ENCODE assay signal across 14 cellular contexts in genomic region chrX:12948495-12948894, GRCh38. TPM values are rescaled to one million over a fixed set of nuclear protein-coding genes. Genes with fewer than 3 reads are reported as not detected.
DNase-seq lines count a peak whose midpoint lies in the region; ATAC-seq and TF ChIP-seq lines count a peak whose summit lies in the region.
"Had no signal": no experiment of that assay in that cellular context is flagged by ENCODE, and none has a peak within 500 bp of the region (broad histone marks: within the 10 kb centered on the region; RNA-seq: fewer than 3 reads in every experiment).

No MANE protein-coding gene starts in this region.

- no peak for TF ChIP-seq CTCF in Calu3 (IDR thresholded peaks at IDR 0.05; ENCODE audit: unreplicated experiment)
- no peak for TF ChIP-seq CTCF in GM23338 (conservative IDR thresholded peaks at IDR 0.05; ENCODE audit: low read depth in 2 of 2)

- H4K20me1 ChIP-seq in BLaER1 = peaks cover 22% of the 10 kb centered on the region
- no peaks in the 10 kb centered on the region for H4K20me1 ChIP-seq in GM23338 (replicated peaks; ENCODE audit: insufficient read depth)

- H3K4me2 ChIP-seq in BLaER1 (peak overlapping the region; percentile 79; the same call in 1 of the 2 replicates), GM23338 (no peak overlapping the region)

- H3K4me1 Mint-ChIP-seq in Calu3 (ENCODE audit: low read depth, unreplicated experiment) = peaks cover 45% of the 10 kb centered on the region
- peaks cover 60% of the 10 kb centered on the region for H3K4me1 Mint-ChIP-seq in activated CD8-positive, alpha-beta T cell treated with anti-CD3 and anti-CD28 coated beads, Interleukin-2, amount 10 ng/mL, durations not matched to agents 7 days and 5 days (ENCODE audit: low read depth)
- peaks cover 10 to 71% (median 55%) of the 10 kb centered on the region in 4 donors for H3K4me1 Mint-ChIP-seq in naive thymus-derived CD8-positive, alpha-beta T cell
- peaks cover 13% of the 10 kb centered on the region for H3K4me1 Mint-ChIP-seq in GM23338

- H3K36me3 Mint-ChIP-seq in Calu3 (ENCODE audit: insufficient read depth, unreplicated experiment) (peaks cover 32% of the 10 kb centered on the region), GM23338 (ENCODE audit: low read depth) (no peaks in the 10 kb centered on the region; the same call in 2 of the 3 replicates)
- H3K36me3 Mint-ChIP-seq in activated CD8-positive, alpha-beta T cell treated with anti-CD3 and anti-CD28 coated beads, Interleukin-2, amount 10 ng/mL, durations not matched to agents 7 days and 5 days (ENCODE audit: low read depth) = no peaks in the 10 kb centered on the region
- no peaks in the 10 kb centered on the region for H3K36me3 Mint-ChIP-seq in naive thymus-derived CD8-positive, alpha-beta T cell

- no peak for ATAC-seq in activated CD8-positive, alpha-beta T cell treated with anti-CD3 and anti-CD28 coated beads, Interleukin-2, amount 10 ng/mL, durations not matched to agents 7 days and 5 days
- ATAC-seq in naive thymus-derived CD8-positive, alpha-beta T cell = no peak
- ATAC-seq in GM23338 = no peak

- H3K27ac Mint-ChIP-seq in Calu3 (ENCODE audit: unreplicated experiment) (peak overlapping the region; percentile 99), GM23338 (no peak overlapping the region)
- peak overlapping the region; percentile 15 for H3K27ac Mint-ChIP-seq in activated CD8-positive, alpha-beta T cell treated with anti-CD3 and anti-CD28 coated beads, Interleukin-2, amount 10 ng/mL, durations not matched to agents 7 days and 5 days
- peak overlapping the region; percentile 68 to 99 (median 96) for H3K27ac Mint-ChIP-seq in naive thymus-derived CD8-positive, alpha-beta T cell

- DNase-seq in Calu3 (no peak), MV-4-11 (lab: John Stamatoyannopoulos, UW) (no peak), GM23338 (ENCODE audit: low spot score) (no peak)
- DNase-seq in activated CD8-positive, alpha-beta T cell treated with anti-CD3 and anti-CD28 coated beads, Interleukin-2, amount 10 ng/mL, durations not matched to agents 7 days and 5 days = no peak
- no peak for DNase-seq in naive thymus-derived CD8-positive, alpha-beta T cell
- no peak for DNase-seq in central memory CD4-positive, alpha-beta T cell
- DNase-seq: activated CD4-positive, alpha-beta T cell treated with anti-CD3 and anti-CD28 coated beads for 48 hours; dorsolateral prefrontal cortex; KG1; NCI-H187 treated with DMSO at 0.1 percent for 48 hours; stimulated activated CD4-positive, alpha-beta T cell treated with anti-CD3 and anti-CD28 coated beads, Interleukin-4, amount 100 ng/mL, for 4 hours had no signal

- H3K79me2 ChIP-seq in GM23338 (replicated peaks; ENCODE audit: insufficient read depth) = no peaks in the 10 kb centered on the region

- intact Hi-C loops in Calu3 (cut with micrococcal nuclease; ENCODE audit: unreplicated experiment) = loop anchor here (10.0 kb wide), 1 partner anchor 696 kb away; no protein-coding TSS in a partner anchor

- no peaks in the 10 kb centered on the region for H3F3A ChIP-seq in GM23338 (replicated peaks; ENCODE audit: low read depth)

- no peaks in the 10 kb centered on the region for H3K9me2 ChIP-seq in GM23338 (ENCODE audit: insufficient read depth)

- peaks cover 65% of the 10 kb centered on the region for H3K4me1 ChIP-seq in BLaER1
- H3K4me1 ChIP-seq in GM23338 (ENCODE audit: insufficient read depth) = peaks cover 5% of the 10 kb centered on the region; the same call in 1 of the 2 replicates

- H3K27me3 Mint-ChIP-seq in Calu3 (ENCODE audit: unreplicated experiment) = no peaks in the 10 kb centered on the region
- no peaks in the 10 kb centered on the region for H3K27me3 Mint-ChIP-seq in activated CD8-positive, alpha-beta T cell treated with anti-CD3 and anti-CD28 coated beads, Interleukin-2, amount 10 ng/mL, durations not matched to agents 7 days and 5 days (ENCODE audit: low read depth)
- H3K27me3 Mint-ChIP-seq in naive thymus-derived CD8-positive, alpha-beta T cell = no peaks in the 10 kb centered on the region
- no peaks in the 10 kb centered on the region for H3K27me3 Mint-ChIP-seq in GM23338 (ENCODE audit: insufficient read depth, low read depth, poor library complexity)

- H3K9me3 Mint-ChIP-seq in Calu3 (ENCODE audit: low read depth, unreplicated experiment) (peaks cover 3% of the 10 kb centered on the region), GM23338 (no peaks in the 10 kb centered on the region; the same call in 2 of the 3 replicates)
- H3K9me3 Mint-ChIP-seq in activated CD8-positive, alpha-beta T cell treated with anti-CD3 and anti-CD28 coated beads, Interleukin-2, amount 10 ng/mL, durations not matched to agents 7 days and 5 days (ENCODE audit: insufficient read depth) = no peaks in the 10 kb centered on the region
- no peaks in the 10 kb centered on the region for H3K9me3 Mint-ChIP-seq in naive thymus-derived CD8-positive, alpha-beta T cell

- POLR2A ChIA-PET in activated CD8-positive, alpha-beta T cell treated with anti-CD3 and anti-CD28 coated beads, Interleukin-2, amount 10 ng/mL, durations not matched to agents 7 days and 5 days (lab: Charles Lee) = interaction anchor here (1.2 to 17.8 kb wide), 5 partner anchors 26 to 143 kb away, joined by 3 to 1048 read pairs (median 42); partner anchors contain the start of gene TMSB4X
- POLR2A ChIA-PET in naive thymus-derived CD8-positive, alpha-beta T cell (lab: Charles Lee) = interaction anchor here (1.0 to 17.8 kb wide), 3 partner anchors 28 to 139 kb away, joined by 3 to 1336 read pairs (median 238); partner anchors contain the start of gene TMSB4X

- H3K4me3 ChIP-seq in BLaER1 (no peak overlapping the region), GM23338 (no peak overlapping the region)
- H3K4me3 ChIP-seq: dorsolateral prefrontal cortex, right atrium auricular region, SJSA1 had no signal

- H3K27ac ChIP-seq in BLaER1 (no peak overlapping the region), GM23338 (ENCODE audit: low read depth) (no peak overlapping the region)

- H3K36me3 ChIP-seq in BLaER1 (no peaks in the 10 kb centered on the region), GM23338 (ENCODE audit: insufficient read depth) (no peaks in the 10 kb centered on the region)
- H3K36me3 ChIP-seq: right atrium auricular region, SJSA1 had no signal

- BruUV-seq in Calu3 (replicated peaks; lab: Mats Ljungman, UMichigan) = no TSS peak

- H3K4me3 Mint-ChIP-seq in Calu3 (ENCODE audit: low read depth, unreplicated experiment) (no peak overlapping the region), GM23338 (no peak overlapping the region)
- H3K4me3 Mint-ChIP-seq in activated CD8-positive, alpha-beta T cell treated with anti-CD3 and anti-CD28 coated beads, Interleukin-2, amount 10 ng/mL, durations not matched to agents 7 days and 5 days = no peak overlapping the region
- H3K4me3 Mint-ChIP-seq in naive thymus-derived CD8-positive, alpha-beta T cell = peak overlapping the region in 7 of 10 donors; percentile 18 to 85 (median 49)

- H3K27me3 ChIP-seq in BLaER1 = peaks cover 5% of the 10 kb centered on the region; the same call in 1 of the 2 replicates
- no peaks in the 10 kb centered on the region for H3K27me3 ChIP-seq in GM23338 (ENCODE audit: insufficient read depth)
- H3K27me3 ChIP-seq: right atrium auricular region, SJSA1 had no signal

- CTCF ChIA-PET in Calu3 (lab: Charles Lee) = interaction anchor here (2.3 kb wide), 1 partner anchor 24 kb away, joined by 14 read pairs; no protein-coding TSS in a partner anchor
- CTCF ChIA-PET in activated CD8-positive, alpha-beta T cell treated with anti-CD3 and anti-CD28 coated beads, Interleukin-2, amount 10 ng/mL, durations not matched to agents 7 days and 5 days (lab: Charles Lee) = interaction anchor here (0.9 to 15.9 kb wide), 5 partner anchors 27 to 540 kb away, joined by 3 to 406 read pairs (median 97); partner anchors contain the start of gene TMSB4X

- no peak overlapping the region for H2AFZ ChIP-seq in GM23338

- no peak overlapping the region for H3K9ac ChIP-seq in BLaER1

- no peaks in the 10 kb centered on the region for H3K9me3 ChIP-seq in BLaER1
- H3K9me3 ChIP-seq: right atrium auricular region, SJSA1 had no signal

TF ChIP-seq in GM23338, 12 proteins besides CTCF, POLR2A, EP300 and RAD21 (continues in another document):
- no peak for TF ChIP-seq REST (IDR thresholded peaks at IDR 0.05; ENCODE audit: unreplicated experiment)

RNA-seq across cellular contexts. Expression of gene TMSB4X, which starts 26.4 kb away (rescaled TPM):
- total RNA-seq in Calu3 (2022) = 5,274 and 5,368 TPM in 2 replicates
- total RNA-seq in activated CD8-positive, alpha-beta T cell treated with anti-CD3 and anti-CD28 coated beads, Interleukin-2, amount 10 ng/mL, durations not matched to agents 7 days and 5 days = 1,000 to 10,000 TPM; 8,800 to 8,961 TPM
- total RNA-seq in naive thymus-derived CD8-positive, alpha-beta T cell = 1,000 to 10,000 TPM; 4,350 to 4,478 TPM
- polyA plus RNA-seq in naive thymus-derived CD8-positive, alpha-beta T cell = over 10,000 TPM; 23,903 to 30,039 (median 28,786) TPM
- total RNA-seq in GM23338 (2014; rRNA removed; shearing (Covaris generic)) = 999 and 1,367 TPM in 2 replicates
- 6,191 and 6,226 TPM in 2 replicates for polyA plus RNA-seq in GM23338 (2016; fragmentation: Nextera tagmentation; extraction: Ambion mirVana)

RNA-seq across cellular contexts. Expression of gene TLR8, which starts 42.1 kb away (rescaled TPM):
- total RNA-seq in Calu3 (2022) = not detected in 2 replicates
- not detected for total RNA-seq in activated CD8-positive, alpha-beta T cell treated with anti-CD3 and anti-CD28 coated beads, Interleukin-2, amount 10 ng/mL, durations not matched to agents 7 days and 5 days
- total RNA-seq in naive thymus-derived CD8-positive, alpha-beta T cell = under 1 TPM; 0.21 to 0.22 TPM
- not detected for polyA plus RNA-seq in naive thymus-derived CD8-positive, alpha-beta T cell
- not detected in 2 replicates for total RNA-seq in GM23338 (2014; rRNA removed; shearing (Covaris generic))
- polyA plus RNA-seq in GM23338 (2016; fragmentation: Nextera tagmentation; extraction: Ambion mirVana) = not detected in 2 replicates
- total RNA-seq: SJSA1 had no signal

Comparison
In these comparisons a context has a peak if more than half of its experiments do, and no peak if none do; other contexts are left out.
1. H3K4me3 Mint-ChIP-seq: peak in naive thymus-derived CD8-positive, alpha-beta T cell (7 of 10); none in Calu3 (single experiment), activated CD8-positive, alpha-beta T cell treated with anti-CD3 and anti-CD28 coated beads, Interleukin-2, amount 10 ng/mL, durations not matched to agents 7 days and 5 days (single experiment) and GM23338 (single experiment).